ENCODE assay signal across 1 cellular context in genomic region chr9:135049460-135049859, GRCh38.
TF ChIP-seq lines count a peak whose summit lies in the region.

No MANE protein-coding gene starts in this region.

TF ChIP-seq in neural cell, 6 proteins besides CTCF, POLR2A, EP300 and RAD21 (continued from another document):
- no peak for TF ChIP-seq REST (IDR thresholded peaks at IDR 0.05; ENCODE audit: borderline replicate concordance)
